In genomic region chr16:89698717-89699116, GRCh38 we compare ENCODE assay signal across 8 cellular contexts. TPM values are rescaled to one million over a fixed set of nuclear protein-coding genes. Genes with fewer than 3 reads are reported as not detected.
DNase-seq lines count a peak whose midpoint lies in the region; ATAC-seq, FAIRE-seq and TF ChIP-seq lines count a peak whose summit lies in the region.
"Not testable (repeated sequence)": the region's sequence is repeated elsewhere in the genome, so short reads cannot be mapped to it uniquely, and the experiment has no call there.

No MANE protein-coding gene starts in this region.

- CTCF ChIA-PET in CD4-positive, alpha-beta memory T cell (lab: Charles Lee; ENCODE audit: partially characterized antibody): interaction anchor here (0.7 to 15.1 kb wide), 6 partner anchors 8 to 182 kb away, joined by 4 to 293 read pairs (median 24); partner anchors contain the start of gene CDK10
- CTCF ChIA-PET in naive thymus-derived CD4-positive, alpha-beta T cell (lab: Charles Lee): interaction anchor here (1.5 to 4.1 kb wide), 3 partner anchors 34 to 163 kb away, joined by 6 to 71 read pairs (median 52); no protein-coding TSS in a partner anchor

- peak overlapping the region; percentile 58 to 92 (median 87) for H3K27ac Mint-ChIP-seq in CD4-positive, alpha-beta memory T cell
- H3K27ac Mint-ChIP-seq in IgD-negative memory B cell (peak overlapping the region in 2 of 3 donors; percentile 73 to 75), type B pancreatic cell (peak overlapping the region; percentile 25)
- H3K27ac Mint-ChIP-seq in central memory CD8-positive, alpha-beta T cell (ENCODE audit: low read depth): peak overlapping the region; percentile 32
- H3K27ac Mint-ChIP-seq in naive thymus-derived CD4-positive, alpha-beta T cell: peak overlapping the region in 6 of 9 donors; percentile 9 to 89 (median 48)

- not testable (repeated sequence) for H3K27me3 Mint-ChIP-seq in CD4-positive, alpha-beta memory T cell; IgD-negative memory B cell; central memory CD8-positive, alpha-beta T cell; naive thymus-derived CD4-positive, alpha-beta T cell; type B pancreatic cell

- ATAC-seq in central memory CD8-positive, alpha-beta T cell (replicated peaks; ENCODE audit: extremely low read depth, poor library complexity, severe bottlenecking); naive thymus-derived CD4-positive, alpha-beta T cell: not testable (repeated sequence)

- DNase-seq in CD4-positive, alpha-beta memory T cell; central memory CD8-positive, alpha-beta T cell (ENCODE audit: low spot score in 2 of 2); naive thymus-derived CD4-positive, alpha-beta T cell; type B pancreatic cell (ENCODE audit: extremely low spot score, unreplicated experiment): not testable (repeated sequence)
- DNase-seq in cardiac septum (ENCODE audit: low spot score) (peak; percentile 20), kidney (peak; percentile 23)

- H3K27me3 ChIP-seq in CD4-positive, alpha-beta memory T cell (ENCODE audit: insufficient read depth, low read length); naive thymus-derived CD4-positive, alpha-beta T cell (ENCODE audit: control insufficient read depth in 2 of 2, insufficient read depth in 2 of 2, low read length in 2 of 2): not testable (repeated sequence)

- not testable (repeated sequence) for H3K4me3 ChIP-seq in CD4-positive, alpha-beta memory T cell (ENCODE audit: low read length in 2 of 2); kidney (ENCODE audit: low read length in 2 of 2); naive thymus-derived CD4-positive, alpha-beta T cell (ENCODE audit: low read length)

- peaks cover 34% of the 10 kb centered on the region for H3K4me1 ChIP-seq in CD4-positive, alpha-beta memory T cell (ENCODE audit: insufficient read depth, low read length)
- H3K4me1 ChIP-seq in kidney (ENCODE audit: control insufficient read depth in 1 of 2, insufficient read depth in 1 of 2, low read depth in 1 of 2, low read length in 2 of 2): peaks cover 5 to 14% of the 10 kb centered on the region in 2 donors
- H3K4me1 ChIP-seq in naive thymus-derived CD4-positive, alpha-beta T cell (ENCODE audit: control insufficient read depth in 2 of 2, insufficient read depth in 2 of 2, low read length in 2 of 2): peaks cover 27 to 28% of the 10 kb centered on the region in 2 donors

- FAIRE-seq in kidney (lab: Jason Lieb, UNC): not testable (repeated sequence)

- POLR2A ChIA-PET in CD4-positive, alpha-beta memory T cell (lab: Charles Lee; ENCODE audit: partially characterized antibody): interaction anchor here (1.3 to 6.0 kb wide), 6 partner anchors 10 to 165 kb away, joined by 3 to 59 read pairs (median 13); partner anchors contain the start of genes CDK10 and FANCA
- POLR2A ChIA-PET in naive thymus-derived CD4-positive, alpha-beta T cell (lab: Charles Lee): interaction anchor here (0.8 to 3.5 kb wide), 5 partner anchors 9 to 174 kb away, joined by 4 to 23 read pairs (median 10); partner anchors contain the start of genes CDK10 and TCF25

- not testable (repeated sequence) for TF ChIP-seq CTCF in 22Rv1 (IDR thresholded peaks at IDR 0.05); kidney (IDR thresholded peaks at IDR 0.05; ENCODE audit: borderline replicate concordance, extremely low read depth, insufficient read depth); type B pancreatic cell (conservative IDR thresholded peaks at IDR 0.05)

- peak overlapping the region in 1 of 8 donors; percentile 12 for H3K4me3 Mint-ChIP-seq in CD4-positive, alpha-beta memory T cell
- H3K4me3 Mint-ChIP-seq in IgD-negative memory B cell: peak overlapping the region in 2 of 4 donors; percentile 33 to 45
- H3K4me3 Mint-ChIP-seq in central memory CD8-positive, alpha-beta T cell; naive thymus-derived CD4-positive, alpha-beta T cell: not testable (repeated sequence)
- peak overlapping the region; percentile 27 for H3K4me3 Mint-ChIP-seq in type B pancreatic cell

- H3K9me3 ChIP-seq in CD4-positive, alpha-beta memory T cell (ENCODE audit: control insufficient read depth in 1 of 2, low read length in 2 of 2); kidney (ENCODE audit: control insufficient read depth in 1 of 2, low read length in 2 of 2); naive thymus-derived CD4-positive, alpha-beta T cell (ENCODE audit: control insufficient read depth in 2 of 3, low read length in 3 of 3): not testable (repeated sequence)

- H3K36me3 ChIP-seq in CD4-positive, alpha-beta memory T cell (ENCODE audit: insufficient read depth, low read length); kidney (ENCODE audit: control insufficient read depth in 1 of 2, insufficient read depth in 2 of 2, low read length in 2 of 2): not testable (repeated sequence)
- H3K36me3 ChIP-seq in naive thymus-derived CD4-positive, alpha-beta T cell (ENCODE audit: control insufficient read depth in 2 of 3, insufficient read depth in 3 of 3, low read length in 3 of 3): peaks cover 0 to 29% (median 0%) of the 10 kb centered on the region in 3 experiments

- H3K4me1 Mint-ChIP-seq in CD4-positive, alpha-beta memory T cell: peaks cover 8 to 42% (median 16%) of the 10 kb centered on the region in 4 donors
- H3K4me1 Mint-ChIP-seq in IgD-negative memory B cell: peaks cover 6 to 13% (median 11%) of the 10 kb centered on the region in 3 donors
- peaks cover 31% of the 10 kb centered on the region for H3K4me1 Mint-ChIP-seq in central memory CD8-positive, alpha-beta T cell
- H3K4me1 Mint-ChIP-seq in naive thymus-derived CD4-positive, alpha-beta T cell: peaks cover 0 to 34% (median 17%) of the 10 kb centered on the region in 7 donors
- H3K4me1 Mint-ChIP-seq in type B pancreatic cell (ENCODE audit: unreplicated experiment): not testable (repeated sequence)

- H3K27ac ChIP-seq in 22Rv1: peak overlapping the region; percentile 98
- H3K27ac ChIP-seq in CD4-positive, alpha-beta memory T cell (ENCODE audit: low read depth, low read length); kidney (ENCODE audit: low read depth in 2 of 2, low read length in 2 of 2); naive thymus-derived CD4-positive, alpha-beta T cell (ENCODE audit: low read depth, low read length): not testable (repeated sequence)

- H3K9ac ChIP-seq in kidney (ENCODE audit: low read length in 2 of 2): not testable (repeated sequence)

- H3K36me3 Mint-ChIP-seq in CD4-positive, alpha-beta memory T cell: peaks cover 1 to 14% of the 10 kb centered on the region in 2 donors
- H3K36me3 Mint-ChIP-seq in IgD-negative memory B cell; naive thymus-derived CD4-positive, alpha-beta T cell; type B pancreatic cell: not testable (repeated sequence)
- peaks cover 26% of the 10 kb centered on the region for H3K36me3 Mint-ChIP-seq in central memory CD8-positive, alpha-beta T cell (ENCODE audit: insufficient read depth)

- not testable (repeated sequence) for H3K9me3 Mint-ChIP-seq in CD4-positive, alpha-beta memory T cell; IgD-negative memory B cell; central memory CD8-positive, alpha-beta T cell; naive thymus-derived CD4-positive, alpha-beta T cell; type B pancreatic cell

- intact Hi-C loops in CD4-positive, alpha-beta memory T cell (cut with micrococcal nuclease); cardiac septum (cut with DNase I); kidney (cut with DNase I); naive thymus-derived CD4-positive, alpha-beta T cell (cut with micrococcal nuclease): not testable (repeated sequence)

RNA-seq across cellular contexts. Expression of gene SPATA2L, which starts 2.8 kb away (rescaled TPM):
- 10 to 100 TPM; 12.7 to 13.1 TPM for total RNA-seq in CD4-positive, alpha-beta memory T cell
- 10 to 100 TPM in 1 of 2 donors, 1 to 10 TPM in 1; 5.4 to 13.0 TPM for polyA plus RNA-seq in CD4-positive, alpha-beta memory T cell
- 12.7 TPM for polyA plus RNA-seq in IgD-negative memory B cell
- 4.4 TPM for total RNA-seq in cardiac septum
- total RNA-seq in kidney: 15.1 TPM
- 12.6 TPM for polyA plus RNA-seq in kidney (ENCODE audit: insufficient read depth, low read depth, low replicate concordance)
- total RNA-seq in naive thymus-derived CD4-positive, alpha-beta T cell: 10 to 100 TPM in 3 of 5 experiments, 1 to 10 TPM in 2; 8.4 to 32.2 (median 12.0) TPM
- 10 to 100 TPM in 1 of 2 donors, 1 to 10 TPM in 1; 7.0 to 12.4 TPM for polyA plus RNA-seq in naive thymus-derived CD4-positive, alpha-beta T cell
- 12.6 and 18.5 TPM in 2 replicates for total RNA-seq in type B pancreatic cell (ENCODE audit: low replicate concordance)

RNA-seq across cellular contexts. Expression of gene CDK10, which starts 12.2 kb away (rescaled TPM):
- total RNA-seq in CD4-positive, alpha-beta memory T cell: 100 to 1,000 TPM; 134 to 140 TPM
- 10 to 100 TPM; 24.8 to 33.5 TPM for polyA plus RNA-seq in CD4-positive, alpha-beta memory T cell
- 24.0 TPM for polyA plus RNA-seq in IgD-negative memory B cell
- 32.9 TPM for total RNA-seq in cardiac septum
- total RNA-seq in kidney: 118 TPM
- 82.6 TPM for polyA plus RNA-seq in kidney (ENCODE audit: insufficient read depth, low read depth, low replicate concordance)
- 100 to 1,000 TPM in 3 of 5 experiments, 10 to 100 TPM in 2; 91.5 to 150 (median 102) TPM for total RNA-seq in naive thymus-derived CD4-positive, alpha-beta T cell
- 10 to 100 TPM; 32.8 to 68.4 TPM for polyA plus RNA-seq in naive thymus-derived CD4-positive, alpha-beta T cell
- total RNA-seq in type B pancreatic cell (ENCODE audit: low replicate concordance): 104 and 132 TPM in 2 replicates

RNA-seq across cellular contexts. Expression of gene VPS9D1, which starts 22.0 kb away (rescaled TPM):
- 10 to 100 TPM; 13.0 to 13.6 TPM for total RNA-seq in CD4-positive, alpha-beta memory T cell
- 1 to 10 TPM in 1 of 2 donors, under 1 TPM in 1; 0.48 to 1.0 TPM for polyA plus RNA-seq in CD4-positive, alpha-beta memory T cell
- 1.6 TPM for polyA plus RNA-seq in IgD-negative memory B cell
- total RNA-seq in cardiac septum: 19.7 TPM
- 24.4 TPM for total RNA-seq in kidney
- polyA plus RNA-seq in kidney (ENCODE audit: insufficient read depth, low read depth, low replicate concordance): 18.3 TPM
- 10 to 100 TPM; 11.2 to 28.9 (median 13.3) TPM for total RNA-seq in naive thymus-derived CD4-positive, alpha-beta T cell
- 1 to 10 TPM in 1 of 2 donors, under 1 TPM in 1; 0.93 to 1.5 TPM for polyA plus RNA-seq in naive thymus-derived CD4-positive, alpha-beta T cell
- 16.4 and 17.3 TPM in 2 replicates for total RNA-seq in type B pancreatic cell (ENCODE audit: low replicate concordance)

RNA-seq across cellular contexts. Expression of gene ZNF276, which starts 22.6 kb away (rescaled TPM):
- 100 to 1,000 TPM; 141 to 143 TPM for total RNA-seq in CD4-positive, alpha-beta memory T cell
- polyA plus RNA-seq in CD4-positive, alpha-beta memory T cell: 10 to 100 TPM in 1 of 2 donors, 1 to 10 TPM in 1; 9.5 to 53.7 TPM
- polyA plus RNA-seq in IgD-negative memory B cell (24.6 TPM), kidney (ENCODE audit: insufficient read depth, low read depth, low replicate concordance) (16.4 TPM)
- total RNA-seq in cardiac septum (17.5 TPM), kidney (35.4 TPM), type B pancreatic cell (ENCODE audit: low replicate concordance) (21.1 and 28.0 TPM in 2 replicates)
- 100 to 1,000 TPM in 4 of 5 experiments, 10 to 100 TPM in 1; 75.4 to 160 (median 137) TPM for total RNA-seq in naive thymus-derived CD4-positive, alpha-beta T cell
- 10 to 100 TPM; 17.0 to 65.1 TPM for polyA plus RNA-seq in naive thymus-derived CD4-positive, alpha-beta T cell

RNA-seq across cellular contexts. Expression of gene SPATA33, which starts 41.1 kb away (rescaled TPM):
- 10 to 100 TPM in 1 of 2 experiments, 1 to 10 TPM in 1; 8.6 to 10.5 TPM for total RNA-seq in CD4-positive, alpha-beta memory T cell
- 1 to 10 TPM; 2.5 to 5.7 TPM for polyA plus RNA-seq in CD4-positive, alpha-beta memory T cell
- polyA plus RNA-seq in IgD-negative memory B cell: 3.5 TPM
- 4.3 TPM for total RNA-seq in cardiac septum
- total RNA-seq in kidney: 16.3 TPM
- 13.4 TPM for polyA plus RNA-seq in kidney (ENCODE audit: insufficient read depth, low read depth, low replicate concordance)
- total RNA-seq in naive thymus-derived CD4-positive, alpha-beta T cell: 10 to 100 TPM in 2 of 5 experiments, 1 to 10 TPM in 3; 6.4 to 17.0 (median 7.9) TPM
- polyA plus RNA-seq in naive thymus-derived CD4-positive, alpha-beta T cell: 1 to 10 TPM; 2.4 to 2.6 TPM
- 11.7 and 23.2 TPM in 2 replicates for total RNA-seq in type B pancreatic cell (ENCODE audit: low replicate concordance)

Comparison
In these comparisons a context has a peak if more than half of its experiments do, and no peak if none do; other contexts are left out.
1. H3K27ac Mint-ChIP-seq: peak in every context shown above with its lines; median percentile 87 in CD4-positive, alpha-beta memory T cell; 74 in IgD-negative memory B cell; 48 in naive thymus-derived CD4-positive, alpha-beta T cell; 32 in central memory CD8-positive, alpha-beta T cell; 25 in type B pancreatic cell.